In genomic region chr20:62069741-62070216, GRCh38 we compare ENCODE assay signal across 13 cellular contexts. TPM values are rescaled to one million over a fixed set of nuclear protein-coding genes. Genes with fewer than 3 reads are reported as not detected.
DNase-seq lines count a peak whose midpoint lies in the region; ATAC-seq, FAIRE-seq and TF ChIP-seq lines count a peak whose summit lies in the region.
"Had no signal": no experiment of that assay in that cellular context is flagged by ENCODE, and none has a peak within 500 bp of the region (broad histone marks: within the 10 kb centered on the region; RNA-seq: fewer than 3 reads in every experiment).

No MANE protein-coding gene starts in this region.

- no peak for TF ChIP-seq CTCF in pancreas (IDR thresholded peaks at IDR 0.05)

- peak in 2 of 4 donors; percentile 4 to 15 for ATAC-seq in pancreas

- DNase-seq in Daoy (ENCODE audit: low read depth) (peak; percentile 68), NCI-H226 (peak; percentile 29), fibroblast of gingiva (ENCODE audit: low read depth) (peak; percentile 36), pancreas (peak in 2 of 6 donors; percentile 28 to 60), SIG-M5 (lab: John Stamatoyannopoulos, UW) (no peak), pons (ENCODE audit: low spot score) (no peak), NCI-H2107 (lab: John Stamatoyannopoulos, UW) (no peak), NCI-H187 treated with DMSO at 0.1 percent for 48 hours (lab: John Stamatoyannopoulos, UW) (no peak)
- DNase-seq: activated T-cell treated with anti-CD3 and anti-CD28 coated beads, Interleukin-2, amount 50 U/mL, for 24 hours had no signal

- peak overlapping the region; percentile 8 to 32 (median 20) for H3K27ac ChIP-seq in pancreas
- H3K27ac ChIP-seq: BLaER1 treated with 17β-estradiol and CSF1 and Interleukin-3, amounts not matched to agents 10 nM and 100 nM; thoracic aorta had no signal

- intact Hi-C loops in pancreas (cut with DNase I), result loop anchor here in 1 of 3 donors (5.0 kb wide), 1 partner anchor 48 kb away; no protein-coding TSS in a partner anchor

- 60 to 63% methylated on average over 11 of the region's 11 CpGs for WGBS in pancreas, 2 donors

- no peaks in the 10 kb centered on the region for H3K9me3 ChIP-seq in pancreas
- H3K9me3 ChIP-seq: thoracic aorta had no signal

- H3K27me3 ChIP-seq in pancreas, result no peaks in the 10 kb centered on the region
- H3K27me3 ChIP-seq: BLaER1 treated with 17β-estradiol and CSF1 and Interleukin-3, amounts not matched to agents 10 nM and 100 nM had no signal

- H3K36me3 ChIP-seq in pancreas, result no peaks in the 10 kb centered on the region
- H3K36me3 ChIP-seq: thoracic aorta had no signal

- peaks cover 11 to 16% (median 12%) of the 10 kb centered on the region in 3 donors for H3K4me1 ChIP-seq in pancreas

- no peak overlapping the region for H3K4me3 ChIP-seq in pancreas
- H3K4me3 ChIP-seq: BLaER1 treated with 17β-estradiol and CSF1 and Interleukin-3, amounts not matched to agents 10 nM and 100 nM; thoracic aorta had no signal

- FAIRE-seq in pancreas (lab: Jason Lieb, UNC), result no peak
- FAIRE-seq: bronchial epithelial cell, G401.6 had no signal

RNA-seq across cellular contexts. Expression of gene TAF4, which starts 4.1 kb away (rescaled TPM):
- 2.5 and 3.1 TPM in 2 replicates for total RNA-seq in Daoy (2014; rRNA removed; shearing (Covaris generic))
- 10 to 100 TPM in 1 of 6 donors, 1 to 10 TPM in 5; 7.1 to 15.2 (median 8.4) TPM for total RNA-seq in pancreas
- 1 to 10 TPM; 5.7 to 9.2 TPM for polyA plus RNA-seq in pancreas

RNA-seq across cellular contexts. Expression of gene LSM14B, which starts 52.5 kb away (rescaled TPM):
- total RNA-seq in Daoy (2014; rRNA removed; shearing (Covaris generic)), result 34.3 and 38.2 TPM in 2 replicates
- total RNA-seq in pancreas, result 10 to 100 TPM; 14.9 to 19.7 (median 16.7) TPM
- 10 to 100 TPM in 1 of 2 donors, 1 to 10 TPM in 1; 8.4 to 20.1 TPM for polyA plus RNA-seq in pancreas

Comparison
In these comparisons a context has a peak if more than half of its experiments do, and no peak if none do; other contexts are left out.
1. DNase-seq: peak in Daoy (single experiment), NCI-H226 (single experiment) and fibroblast of gingiva (single experiment); none in SIG-M5 (single experiment), pons (single experiment), NCI-H2107 (single experiment) and NCI-H187 treated with DMSO at 0.1 percent for 48 hours (single experiment).